Comparison of ENCODE assay signal across 8 cellular contexts in the genomic region with DNA sequence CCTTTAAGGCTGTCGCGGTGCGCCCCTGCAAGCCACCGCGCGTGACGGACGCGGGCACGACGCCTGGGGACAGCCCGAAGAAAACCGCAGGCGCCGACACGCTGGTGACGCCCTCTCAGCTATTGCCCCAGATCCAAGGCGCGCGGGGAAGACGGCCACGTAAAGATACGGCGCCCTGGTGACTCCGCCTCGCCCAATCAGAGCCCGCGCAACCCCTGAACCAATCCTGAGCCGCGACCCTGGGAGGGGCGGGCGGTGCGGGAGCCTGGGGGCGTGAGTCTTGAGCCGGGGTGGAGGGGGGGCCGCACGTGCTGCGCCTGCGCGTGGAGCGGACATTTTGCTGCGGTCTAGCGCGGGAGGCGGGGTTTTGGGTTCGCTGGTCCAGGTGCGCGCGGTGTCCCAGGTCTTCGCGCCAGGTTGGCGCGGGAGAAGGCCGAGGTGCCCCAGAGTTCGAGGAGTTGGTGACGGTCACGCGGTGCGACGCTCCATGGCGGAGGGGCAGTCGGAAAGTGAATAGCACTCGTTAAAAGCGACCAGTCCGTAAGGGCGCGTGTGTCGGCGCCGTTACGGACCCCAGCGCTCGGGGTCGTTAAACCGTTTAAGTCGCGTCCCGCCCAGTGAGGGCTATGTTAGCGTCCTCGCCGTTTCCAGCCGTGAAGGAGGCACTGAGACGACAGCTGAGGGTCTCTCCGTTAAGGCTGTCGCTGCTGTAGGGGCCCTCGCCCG. TPM values are rescaled to one million over a fixed set of nuclear protein-coding genes. Genes with fewer than 3 reads are reported as not detected.
DNase-seq lines count a peak whose midpoint lies in the region; ATAC-seq, FAIRE-seq and TF ChIP-seq lines count a peak whose summit lies in the region.

No MANE protein-coding gene starts in this region.

- peak; percentile 52 for FAIRE-seq in RCC 7860 (lab: Jason Lieb, UNC)

- no peaks in the 10 kb centered on the region for H3K36me3 Mint-ChIP-seq in naive thymus-derived CD4-positive, alpha-beta T cell
- no peaks in the 10 kb centered on the region for H3K36me3 Mint-ChIP-seq in stimulated activated memory B cell treated with anti-CD40 and anti-IgM and Interleukin-4, amounts not matched to agents 10 μg/mL and 1 μg/mL and 100 μg/mL, for 72 hours

- peaks cover 0 to 4% (median 0%) of the 10 kb centered on the region in 5 donors for H3K27me3 Mint-ChIP-seq in naive thymus-derived CD4-positive, alpha-beta T cell
- H3K27me3 Mint-ChIP-seq in stimulated activated memory B cell treated with anti-CD40 and anti-IgM and Interleukin-4, amounts not matched to agents 10 μg/mL and 1 μg/mL and 100 μg/mL, for 72 hours, result no peaks in the 10 kb centered on the region

- H3K9me2 ChIP-seq in DOHH2 (replicated peaks; ENCODE audit: control insufficient read depth, low read length) (no peaks in the 10 kb centered on the region), GM23248 (ENCODE audit: insufficient read depth) (no peaks in the 10 kb centered on the region), Karpas-422 (replicated peaks; ENCODE audit: insufficient read depth, low read length) (no peaks in the 10 kb centered on the region)

- 1 to 2% methylated on average over 75 to 77 of the region's 87 CpGs for WGBS in GM23248 (ENCODE audit: low coverage in 1 of 2, low lambda C conversion rate in 2 of 2, missing lambda C conversion rate in 2 of 2), 2 experiments

- CTCF ChIA-PET in naive thymus-derived CD4-positive, alpha-beta T cell (lab: Charles Lee), result interaction anchor here (0.6 to 1.1 kb wide), 3 partner anchors 50 to 162 kb away, joined by 3 to 5 read pairs (median 3); a partner anchor contains a TSS

- H3K4me3 Mint-ChIP-seq in naive thymus-derived CD4-positive, alpha-beta T cell, result peak overlapping the region; percentile 80 to 95 (median 92)
- peak overlapping the region; percentile 94 for H3K4me3 Mint-ChIP-seq in stimulated activated memory B cell treated with anti-CD40 and anti-IgM and Interleukin-4, amounts not matched to agents 10 μg/mL and 1 μg/mL and 100 μg/mL, for 72 hours

- H3K27me3 ChIP-seq in DOHH2 (ENCODE audit: control insufficient read depth, low read length), result no peaks in the 10 kb centered on the region
- no peaks in the 10 kb centered on the region for H3K27me3 ChIP-seq in GM23248 (replicated peaks; ENCODE audit: insufficient read depth)
- H3K27me3 ChIP-seq in Karpas-422 (ENCODE audit: low read length), result no peaks in the 10 kb centered on the region
- H3K27me3 ChIP-seq in fibroblast of lung (ENCODE audit: control insufficient read depth, insufficient read depth, low read length), result peaks cover 2% of the 10 kb centered on the region
- no peaks in the 10 kb centered on the region for H3K27me3 ChIP-seq in naive thymus-derived CD4-positive, alpha-beta T cell (ENCODE audit: control insufficient read depth in 2 of 2, insufficient read depth in 2 of 2, low read length in 2 of 2)

- H3K36me3 ChIP-seq in DOHH2 (ENCODE audit: control insufficient read depth, low read length) (peaks cover 10% of the 10 kb centered on the region), GM23248 (ENCODE audit: low read depth) (no peaks in the 10 kb centered on the region), Karpas-422 (ENCODE audit: insufficient read depth, low read length) (no peaks in the 10 kb centered on the region), fibroblast of lung (ENCODE audit: control insufficient read depth, insufficient read depth, low read length) (no peaks in the 10 kb centered on the region)
- no peaks in the 10 kb centered on the region for H3K36me3 ChIP-seq in naive thymus-derived CD4-positive, alpha-beta T cell (ENCODE audit: control insufficient read depth in 2 of 3, insufficient read depth in 3 of 3, low read length in 3 of 3)

- H3K9me3 ChIP-seq in DOHH2 (ENCODE audit: control insufficient read depth, insufficient read depth, low read length) (no peaks in the 10 kb centered on the region), GM23248 (ENCODE audit: low read depth) (no peaks in the 10 kb centered on the region), Karpas-422 (ENCODE audit: low read length) (no peaks in the 10 kb centered on the region), fibroblast of lung (ENCODE audit: control insufficient read depth, insufficient read depth, low read depth, low read length) (no peaks in the 10 kb centered on the region)
- no peaks in the 10 kb centered on the region for H3K9me3 ChIP-seq in naive thymus-derived CD4-positive, alpha-beta T cell (ENCODE audit: control insufficient read depth in 2 of 3, low read length in 3 of 3)

- H3F3A ChIP-seq in DOHH2 (ENCODE audit: control insufficient read depth, insufficient read depth) (peaks cover 23% of the 10 kb centered on the region), GM23248 (ENCODE audit: insufficient read depth) (no peaks in the 10 kb centered on the region)

- H3K4me2 ChIP-seq in DOHH2 (ENCODE audit: low read length), result peak overlapping the region; percentile 93
- H3K4me2 ChIP-seq in GM23248 (ENCODE audit: unreplicated experiment), result peak overlapping the region; percentile 93
- H3K4me2 ChIP-seq in Karpas-422 (ENCODE audit: low read depth, low read length, poor library complexity, severe bottlenecking), result peak overlapping the region; percentile 89
- H3K4me2 ChIP-seq in fibroblast of lung (ENCODE audit: extremely low read depth, insufficient read depth, low read length), result peak overlapping the region; percentile 95

- POLR2A ChIA-PET in naive thymus-derived CD4-positive, alpha-beta T cell (lab: Charles Lee), result interaction anchor here (0.6 to 2.1 kb wide), 10 partner anchors 9 to 198 kb away, joined by 3 to 51 read pairs (median 4); a partner anchor contains a TSS

- H2AFZ ChIP-seq in GM23248 (peak overlapping the region; percentile 95), Karpas-422 (ENCODE audit: low read length) (peak overlapping the region; percentile 91), fibroblast of lung (ENCODE audit: low read length) (peak overlapping the region; percentile 96)

- in situ Hi-C loops in GM23248 (cut with MboI), result no loop called here

- H3K4me1 Mint-ChIP-seq in naive thymus-derived CD4-positive, alpha-beta T cell, result peaks cover 0 to 21% (median 14%) of the 10 kb centered on the region in 7 donors
- H3K4me1 Mint-ChIP-seq in stimulated activated memory B cell treated with anti-CD40 and anti-IgM and Interleukin-4, amounts not matched to agents 10 μg/mL and 1 μg/mL and 100 μg/mL, for 72 hours, result peaks cover 11% of the 10 kb centered on the region

- peak; percentile 99 for ATAC-seq in naive thymus-derived CD4-positive, alpha-beta T cell
- peak; percentile 100 for ATAC-seq in stimulated activated memory B cell treated with anti-CD40 and anti-IgM and Interleukin-4, amounts not matched to agents 10 μg/mL and 1 μg/mL and 100 μg/mL, for 72 hours

- H3K9ac ChIP-seq in GM23248, result peak overlapping the region; percentile 97
- peak overlapping the region; percentile 82 for H3K9ac ChIP-seq in Karpas-422 (ENCODE audit: low read length)
- H3K9ac ChIP-seq in fibroblast of lung (ENCODE audit: insufficient read depth, low read length), result peak overlapping the region; percentile 93

- TF ChIP-seq CTCF in DOHH2 (IDR thresholded peaks at IDR 0.05; ENCODE audit: low read depth, low read length, poor library complexity, severe bottlenecking) (no peak), fibroblast of lung (conservative IDR thresholded peaks at IDR 0.05 in 1 of 2, IDR thresholded peaks at IDR 0.05 in 1 of 2; ENCODE audit: low read depth in 1 of 2, low read length in 2 of 2) (no peak)

- peaks cover 13% of the 10 kb centered on the region for H3K79me2 ChIP-seq in DOHH2 (ENCODE audit: control insufficient read depth, low read length)
- no peaks in the 10 kb centered on the region for H3K79me2 ChIP-seq in GM23248 (ENCODE audit: insufficient read depth)
- H3K79me2 ChIP-seq in Karpas-422 (ENCODE audit: low read length), result peaks cover 9% of the 10 kb centered on the region; the same call in 1 of the 2 replicates
- no peaks in the 10 kb centered on the region for H3K79me2 ChIP-seq in fibroblast of lung (ENCODE audit: control insufficient read depth, insufficient read depth, low read length)

- peak overlapping the region; percentile 78 for H3K4me3 ChIP-seq in DOHH2 (ENCODE audit: low read length)
- H3K4me3 ChIP-seq in GM23248, result peak overlapping the region; percentile 81
- peak overlapping the region; percentile 82 for H3K4me3 ChIP-seq in Karpas-422 (ENCODE audit: low read length)
- H3K4me3 ChIP-seq in fibroblast of lung (replicated peaks in 1 of 4; ENCODE audit: control extremely low read depth in 1 of 4, insufficient read depth in 1 of 4, low read depth in 3 of 4, low read length in 4 of 4), result peak overlapping the region; percentile 56 to 97 (median 85)
- H3K4me3 ChIP-seq in naive thymus-derived CD4-positive, alpha-beta T cell (ENCODE audit: low read length), result peak overlapping the region; percentile 84

- H3K27ac ChIP-seq in DOHH2 (ENCODE audit: low read depth, low read length) (peak overlapping the region; percentile 52), GM23248 (peak overlapping the region; percentile 82), Karpas-422 (ENCODE audit: low read length) (peak overlapping the region; percentile 71), fibroblast of lung (ENCODE audit: insufficient read depth, low read length) (peak overlapping the region; percentile 91)
- H3K27ac ChIP-seq in naive thymus-derived CD4-positive, alpha-beta T cell (ENCODE audit: low read depth, low read length), result peak overlapping the region; percentile 93

- H3K4me1 ChIP-seq in DOHH2 (ENCODE audit: control insufficient read depth, low read length) (peaks cover 22% of the 10 kb centered on the region), GM23248 (ENCODE audit: insufficient read depth) (peaks cover 7% of the 10 kb centered on the region; the same call in 1 of the 2 replicates), Karpas-422 (ENCODE audit: low read length) (peaks cover 26% of the 10 kb centered on the region), fibroblast of lung (ENCODE audit: control insufficient read depth, extremely low read depth, insufficient read depth, low read length) (no peaks in the 10 kb centered on the region)
- H3K4me1 ChIP-seq in naive thymus-derived CD4-positive, alpha-beta T cell (ENCODE audit: control insufficient read depth in 2 of 2, insufficient read depth in 2 of 2, low read length in 2 of 2), result peaks cover 5 to 11% of the 10 kb centered on the region in 2 donors

- no peaks in the 10 kb centered on the region for H3K9me3 Mint-ChIP-seq in naive thymus-derived CD4-positive, alpha-beta T cell
- no peaks in the 10 kb centered on the region for H3K9me3 Mint-ChIP-seq in stimulated activated memory B cell treated with anti-CD40 and anti-IgM and Interleukin-4, amounts not matched to agents 10 μg/mL and 1 μg/mL and 100 μg/mL, for 72 hours

- H3K27ac Mint-ChIP-seq in naive thymus-derived CD4-positive, alpha-beta T cell, result peak overlapping the region; percentile 93 to 99 (median 98)
- H3K27ac Mint-ChIP-seq in stimulated activated memory B cell treated with anti-CD40 and anti-IgM and Interleukin-4, amounts not matched to agents 10 μg/mL and 1 μg/mL and 100 μg/mL, for 72 hours, result peak overlapping the region; percentile 97

- peak; percentile 99 for DNase-seq in GM23248
- peak; percentile 99 for DNase-seq in Karpas-422
- DNase-seq in RCC 7860 (ENCODE audit: low spot score), result peak; percentile 92
- peak; percentile 96 to 97 for DNase-seq in activated T-helper 1 cell treated with anti-CD3 and anti-CD28 coated beads, Interleukin-2, amount 50 U/mL, for 16 hours (ENCODE audit: low read depth in 1 of 2, low spot score in 1 of 2)
- DNase-seq in fibroblast of lung (ENCODE audit: low read depth in 2 of 2), result peak; percentile 94 to 95
- DNase-seq in naive thymus-derived CD4-positive, alpha-beta T cell, result peak; percentile 92 to 99 (median 98)

- intact Hi-C loops in naive thymus-derived CD4-positive, alpha-beta T cell (cut with micrococcal nuclease), result loop anchor here (1.0 to 2.0 kb wide), 10 partner anchors 31 to 458 kb away; a partner anchor contains a TSS

- no peaks in the 10 kb centered on the region for H4K20me1 ChIP-seq in DOHH2 (ENCODE audit: control insufficient read depth, insufficient read depth, low read depth, low read length)
- H4K20me1 ChIP-seq in GM23248 (ENCODE audit: insufficient read depth), result no peaks in the 10 kb centered on the region
- H4K20me1 ChIP-seq in Karpas-422 (ENCODE audit: insufficient read depth, low read depth, low read length), result no peaks in the 10 kb centered on the region
- no peaks in the 10 kb centered on the region for H4K20me1 ChIP-seq in fibroblast of lung (ENCODE audit: control insufficient read depth, extremely low read depth, insufficient read depth, low read length)

RNA-seq across cellular contexts. Expression of a gene that starts 15.9 kb away (rescaled TPM):
- total RNA-seq in GM23248 (2014; rRNA removed; shearing (Covaris generic)), result not detected in 2 replicates
- polyA plus RNA-seq in GM23248 (2016; fragmentation: Nextera tagmentation; extraction: Ambion mirVana) (not detected in 2 replicates), fibroblast of lung (0.01 and 0.02 TPM in 2 replicates)
- total RNA-seq in Karpas-422 (2014; rRNA removed; shearing (Covaris generic); ENCODE audit: low replicate concordance), result not detected in 2 replicates
- under 0.01 and 0.50 TPM in 2 replicates for total RNA-seq in fibroblast of lung
- 0.06 TPM in 1 of 2 replicates, not detected in the other for polyA plus RNA-seq in fibroblast of lung (2012)
- polyA minus RNA-seq in fibroblast of lung (ENCODE audit: low replicate concordance), result not detected in 2 replicates
- 1 to 10 TPM in 2 of 5 experiments, under 1 TPM in 1, not detected in 2; 0.72 to 7.0 (median 1.4) TPM for total RNA-seq in naive thymus-derived CD4-positive, alpha-beta T cell
- not detected for polyA plus RNA-seq in naive thymus-derived CD4-positive, alpha-beta T cell

RNA-seq across cellular contexts. Expression of a gene that starts 50.1 kb away (rescaled TPM):
- total RNA-seq in GM23248 (2014; rRNA removed; shearing (Covaris generic)), result 113 and 147 TPM in 2 replicates
- polyA plus RNA-seq in GM23248 (2016; fragmentation: Nextera tagmentation; extraction: Ambion mirVana) (412 and 430 TPM in 2 replicates), fibroblast of lung (73.5 and 122 TPM in 2 replicates)
- total RNA-seq in Karpas-422 (2014; rRNA removed; shearing (Covaris generic); ENCODE audit: low replicate concordance), result 200 and 291 TPM in 2 replicates
- total RNA-seq in fibroblast of lung, result 97.6 and 113 TPM in 2 replicates
- polyA plus RNA-seq in fibroblast of lung (2012), result 297 and 400 TPM in 2 replicates
- polyA minus RNA-seq in fibroblast of lung (ENCODE audit: low replicate concordance), result 23.5 and 42.5 TPM in 2 replicates
- 100 to 1,000 TPM; 411 to 647 (median 426) TPM for total RNA-seq in naive thymus-derived CD4-positive, alpha-beta T cell
- polyA plus RNA-seq in naive thymus-derived CD4-positive, alpha-beta T cell, result 100 to 1,000 TPM; 470 to 662 TPM

Comparison
In these comparisons a context has a peak if more than half of its experiments do, and no peak if none do; other contexts are left out.
1. Peak in every context shown above with its lines: DNase-seq, ATAC-seq, H3K4me3 ChIP-seq and H3K27ac ChIP-seq.